In genomic region chr2:31238906-31239841, GRCh38 we compare ENCODE assay signal across 13 cellular contexts. TPM values are rescaled to one million over a fixed set of nuclear protein-coding genes. Genes with fewer than 3 reads are reported as not detected.
DNase-seq lines count a peak whose midpoint lies in the region; ATAC-seq, FAIRE-seq and TF ChIP-seq lines count a peak whose summit lies in the region.
"Had no signal": no experiment of that assay in that cellular context is flagged by ENCODE, and none has a peak within 500 bp of the region (broad histone marks: within the 10 kb centered on the region; RNA-seq: fewer than 3 reads in every experiment).

No MANE protein-coding gene starts in this region.

- no peak for TF ChIP-seq EP300 in sigmoid colon (IDR thresholded peaks at IDR 0.05)

- 82 to 92% methylated on average over 21 of the region's 21 CpGs for WGBS in sigmoid colon, 2 donors

- H3K9ac ChIP-seq in BLaER1 treated with 17β-estradiol and CSF1 and Interleukin-3, amounts not matched to agents 10 nM and 100 nM = no peak overlapping the region

- H3K4me3 ChIP-seq in BLaER1 treated with 17β-estradiol and CSF1 and Interleukin-3, amounts not matched to agents 10 nM and 100 nM = no peak overlapping the region
- H3K4me3 ChIP-seq in bronchial epithelial cell (ENCODE audit: low read depth, low read length) (no peak overlapping the region), sigmoid colon (no peak overlapping the region)
- H3K4me3 ChIP-seq: GM12878 had no signal

- 0 out of 22 replicates have a peak overlapping the region, but pooled peaks of 1 of the 11 experiments have one; percentile 30 for H3K27ac ChIP-seq in BLaER1 treated with 17β-estradiol and CSF1 and Interleukin-3, amounts not matched to agents 10 nM and 100 nM
- H3K27ac ChIP-seq in sigmoid colon = peak overlapping the region; percentile 39 to 76 (median 52)
- H3K27ac ChIP-seq: foreskin keratinocyte had no signal

- peaks cover 0 to 32% (median 3%) of the 10 kb centered on the region in 11 experiments; a peak in 14 of 22 replicates for H3K36me3 ChIP-seq in BLaER1 treated with 17β-estradiol and CSF1 and Interleukin-3, amounts not matched to agents 10 nM and 100 nM
- H3K36me3 ChIP-seq in bronchial epithelial cell (ENCODE audit: control insufficient read depth, insufficient read depth, low read length) (no peaks in the 10 kb centered on the region), sigmoid colon (no peaks in the 10 kb centered on the region)

- FAIRE-seq in bronchial epithelial cell (lab: Jason Lieb, UNC) = peak; percentile 79
- FAIRE-seq: colon, GM12878 had no signal

- H3K4me1 ChIP-seq in BLaER1 treated with 17β-estradiol and CSF1 and Interleukin-3, amounts not matched to agents 10 nM and 100 nM = peaks cover 48 to 73% (median 65%) of the 10 kb centered on the region in 10 experiments
- peaks cover 0 to 45% (median 24%) of the 10 kb centered on the region in 4 donors for H3K4me1 ChIP-seq in sigmoid colon
- H3K4me1 ChIP-seq: foreskin keratinocyte had no signal

- intact Hi-C loops in sigmoid colon (cut with DNase I) = no loop called here

- no peaks in the 10 kb centered on the region for H3K9me3 ChIP-seq in BLaER1 treated with 17β-estradiol and CSF1 and Interleukin-3, amounts not matched to agents 10 nM and 100 nM (replicated peaks in 1 of 11)
- no peaks in the 10 kb centered on the region for H3K9me3 ChIP-seq in sigmoid colon

- TF ChIP-seq POLR2A in sigmoid colon (IDR thresholded peaks at IDR 0.05) = no peak

- peaks cover 0 to 51% (median 9%) of the 10 kb centered on the region in 11 experiments; a peak in 7 of 22 replicates for H4K20me1 ChIP-seq in BLaER1 treated with 17β-estradiol and CSF1 and Interleukin-3, amounts not matched to agents 10 nM and 100 nM

- TF ChIP-seq CTCF in bronchial epithelial cell (IDR thresholded peaks at IDR 0.05; ENCODE audit: insufficient read depth, low read length, severe bottlenecking) = no peak
- no peak for TF ChIP-seq CTCF in sigmoid colon (IDR thresholded peaks at IDR 0.05)

- H3K27me3 ChIP-seq in BLaER1 treated with 17β-estradiol and CSF1 and Interleukin-3, amounts not matched to agents 10 nM and 100 nM = no peaks in the 10 kb centered on the region
- H3K27me3 ChIP-seq in bronchial epithelial cell (ENCODE audit: control insufficient read depth, insufficient read depth, low read length) (no peaks in the 10 kb centered on the region), sigmoid colon (no peaks in the 10 kb centered on the region)
- H3K27me3 ChIP-seq: foreskin keratinocyte had no signal

- H3K4me2 ChIP-seq in BLaER1 treated with 17β-estradiol and CSF1 and Interleukin-3, amounts not matched to agents 10 nM and 100 nM = peak overlapping the region in 8 of 11 experiments; percentile 2 to 91 (median 32); a peak in 11 of 22 replicates

- DNase-seq in bronchial epithelial cell (ENCODE audit: low read depth) (no peak), islet precursor cell (peak; percentile 50), sigmoid colon (no peak), DMS114 treated with DMSO at 0.1 percent for 48 hours (lab: John Stamatoyannopoulos, UW; ENCODE audit: unreplicated experiment) (no peak), NCI-H2171 (lab: John Stamatoyannopoulos, UW) (no peak)
- DNase-seq: activated gamma-delta T cell treated with Interleukin-2 at 50 U/mL for 16 hours, foreskin keratinocyte, NCI-H1694 treated with DMSO at 0.1 percent for 48 hours had no signal

- ATAC-seq in GM21576 (IDR thresholded peaks at IDR 0.05; ENCODE audit: unreplicated experiment) (no peak), HG03571 (IDR thresholded peaks at IDR 0.05; ENCODE audit: unreplicated experiment) (no peak)
- ATAC-seq: GM12878 had no signal

RNA-seq across cellular contexts. Expression of gene EHD3, which starts 5.2 kb away (rescaled TPM):
- total RNA-seq in bronchial epithelial cell (1.6 and 2.3 TPM in 2 replicates), sigmoid colon (1 to 10 TPM; 2.3 to 7.8 (median 4.0) TPM)
- polyA plus RNA-seq in sigmoid colon = 1 to 10 TPM in 1 of 3 donors, under 1 TPM in 2; 0.60 to 4.0 (median 0.92) TPM

RNA-seq across cellular contexts. Expression of gene CAPN14, which starts 21.9 kb away (rescaled TPM):
- 10.3 and 35.1 TPM in 2 replicates for total RNA-seq in bronchial epithelial cell
- under 1 TPM in 2 of 4 donors, not detected in 2; 0.16 to 0.27 TPM for total RNA-seq in sigmoid colon
- under 1 TPM in 2 of 3 donors, not detected in 1; 0.23 to 0.25 TPM for polyA plus RNA-seq in sigmoid colon
